Comparison of ENCODE assay signal across 13 cellular contexts in the genomic region with DNA sequence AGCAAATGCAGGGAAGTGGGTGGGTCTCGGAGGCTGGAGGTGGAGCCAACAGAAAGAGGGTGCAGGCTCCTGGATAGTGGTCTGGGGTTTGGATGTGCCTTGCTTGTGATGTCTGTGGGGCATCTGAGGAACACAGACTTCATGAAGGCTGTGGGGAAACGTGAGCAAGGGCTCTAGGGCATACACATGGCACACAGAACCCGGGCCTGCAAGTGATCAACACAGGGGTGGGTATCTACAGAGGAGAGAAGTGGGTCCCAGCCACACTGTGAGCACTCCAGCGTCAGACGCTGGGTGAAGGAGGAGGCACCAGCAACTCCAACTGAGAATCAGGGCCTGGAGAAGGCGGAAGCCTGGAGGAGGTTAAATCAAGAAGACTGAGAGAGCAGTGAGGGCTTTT. TPM values are rescaled to one million over a fixed set of nuclear protein-coding genes. Genes with fewer than 3 reads are reported as not detected.
DNase-seq lines count a peak whose midpoint lies in the region; ATAC-seq and TF ChIP-seq lines count a peak whose summit lies in the region.
"Had no signal": no experiment of that assay in that cellular context is flagged by ENCODE, and none has a peak within 500 bp of the region (broad histone marks: within the 10 kb centered on the region; RNA-seq: fewer than 3 reads in every experiment).

No MANE protein-coding gene starts in this region.

- no peak for DNase-seq in activated T-cell treated with anti-CD3 and anti-CD28 coated beads, Interleukin-2, amount 50 U/mL, for 24 hours
- DNase-seq in activated T-cell treated with anti-CD3 and anti-CD28 coated beads for 4 hours (no peak), activated B cell treated with CpG ODN at 0.5 μM for 24 hours (no peak), glutamatergic neuron (no peak), AG08396 (ENCODE audit: low spot score) (no peak), kidney tubule cell (ENCODE audit: low spot score) (no peak), SW 1271 (lab: John Stamatoyannopoulos, UW) (no peak)
- DNase-seq: MG63, NCI-H2171 treated with DMSO at 0.1 percent for 48 hours had no signal

- no peaks in the 10 kb centered on the region for H3K27me3 Mint-ChIP-seq in activated T-cell treated with anti-CD3 and anti-CD28 coated beads, Interleukin-2, amount 50 U/mL, for 24 hours
- H3K27me3 Mint-ChIP-seq in activated B cell treated with CpG ODN at 0.5 μM for 24 hours (no peaks in the 10 kb centered on the region), glutamatergic neuron (ENCODE audit: unreplicated experiment) (peaks cover 9% of the 10 kb centered on the region)

- peak overlapping the region; percentile 97 for H3K4me3 Mint-ChIP-seq in activated T-cell treated with anti-CD3 and anti-CD28 coated beads, Interleukin-2, amount 50 U/mL, for 24 hours
- peak overlapping the region; percentile 80 for H3K4me3 Mint-ChIP-seq in activated B cell treated with CpG ODN at 0.5 μM for 24 hours
- H3K4me3 Mint-ChIP-seq in glutamatergic neuron (ENCODE audit: unreplicated experiment): peak overlapping the region; percentile 88

- peak overlapping the region in 1 of 3 donors; percentile 22 for H3K4me3 ChIP-seq in skeletal muscle tissue (ENCODE audit: low read length in 3 of 3)
- H3K4me3 ChIP-seq: lung, MG63 had no signal

- ATAC-seq in activated B cell treated with CpG ODN at 0.5 μM for 24 hours (ENCODE audit: low read depth): no peak
- ATAC-seq: psoas muscle had no signal

- CTCF ChIA-PET in activated B cell treated with CpG ODN at 0.5 μM for 24 hours (lab: Charles Lee): interaction anchor here (2.0 kb wide), 1 partner anchor 44 kb away, joined by 6 read pairs; a partner anchor contains a TSS

- peaks cover 6 to 8% (median 8%) of the 10 kb centered on the region in 3 donors for H3K36me3 ChIP-seq in skeletal muscle tissue (ENCODE audit: control insufficient read depth in 3 of 3, insufficient read depth in 3 of 3, low read length in 3 of 3)
- H3K36me3 ChIP-seq: vagina had no signal

- H3K4me1 Mint-ChIP-seq in activated T-cell treated with anti-CD3 and anti-CD28 coated beads, Interleukin-2, amount 50 U/mL, for 24 hours (ENCODE audit: low read depth): peaks cover 56% of the 10 kb centered on the region
- H3K4me1 Mint-ChIP-seq in activated B cell treated with CpG ODN at 0.5 μM for 24 hours: peaks cover 50% of the 10 kb centered on the region
- H3K4me1 Mint-ChIP-seq in glutamatergic neuron (ENCODE audit: low read depth, unreplicated experiment): peaks cover 11% of the 10 kb centered on the region

- intact Hi-C loops in activated B cell treated with CpG ODN at 0.5 μM for 24 hours (cut with micrococcal nuclease): loop anchor here (1.0 kb wide), 1 partner anchor 8 kb away; no protein-coding TSS in a partner anchor

- H3K9ac ChIP-seq in skeletal muscle tissue (ENCODE audit: low read depth in 1 of 3, low read length in 3 of 3): peak overlapping the region; percentile 65 to 82 (median 70)

- TF ChIP-seq CTCF in activated B cell treated with CpG ODN at 0.5 μM for 24 hours (IDR thresholded peaks at IDR 0.05) (no peak), glutamatergic neuron (IDR thresholded peaks at IDR 0.05; ENCODE audit: partially characterized antibody, unreplicated experiment) (no peak)

- no peaks in the 10 kb centered on the region for H3K9me3 ChIP-seq in skeletal muscle tissue (ENCODE audit: control insufficient read depth in 3 of 3, low read length in 3 of 3)
- H3K9me3 ChIP-seq: MG63, psoas muscle, vagina had no signal

- POLR2A ChIA-PET in activated B cell treated with CpG ODN at 0.5 μM for 24 hours (lab: Charles Lee): interaction anchor here (1.3 to 2.3 kb wide), 3 partner anchors 9 to 20 kb away, joined by 5 to 12 read pairs (median 6); a partner anchor contains a TSS

- H3K27me3 ChIP-seq in skeletal muscle tissue (ENCODE audit: control insufficient read depth in 3 of 3, insufficient read depth in 3 of 3, low read length in 3 of 3): no peaks in the 10 kb centered on the region
- H3K27me3 ChIP-seq: MG63, vagina had no signal

- no peak overlapping the region for H3K27ac ChIP-seq in skeletal muscle tissue (ENCODE audit: low read depth, low read length)
- H3K27ac ChIP-seq: vagina had no signal

- H3K27ac Mint-ChIP-seq in activated T-cell treated with anti-CD3 and anti-CD28 coated beads, Interleukin-2, amount 50 U/mL, for 24 hours: peak overlapping the region; percentile 2
- H3K27ac Mint-ChIP-seq in activated B cell treated with CpG ODN at 0.5 μM for 24 hours (no peak overlapping the region), glutamatergic neuron (ENCODE audit: unreplicated experiment) (peak overlapping the region; percentile 12)

- peaks cover 54% of the 10 kb centered on the region for H3K36me3 Mint-ChIP-seq in activated T-cell treated with anti-CD3 and anti-CD28 coated beads, Interleukin-2, amount 50 U/mL, for 24 hours (ENCODE audit: low read depth)
- H3K36me3 Mint-ChIP-seq in activated B cell treated with CpG ODN at 0.5 μM for 24 hours (ENCODE audit: low read depth): peaks cover 18% of the 10 kb centered on the region
- no peaks in the 10 kb centered on the region for H3K36me3 Mint-ChIP-seq in glutamatergic neuron (ENCODE audit: unreplicated experiment)

- peaks cover 36 to 50% (median 43%) of the 10 kb centered on the region in 3 donors for H3K4me1 ChIP-seq in skeletal muscle tissue (ENCODE audit: control insufficient read depth in 3 of 3, insufficient read depth in 3 of 3, low read length in 3 of 3)

- H3K9me3 Mint-ChIP-seq in activated T-cell treated with anti-CD3 and anti-CD28 coated beads, Interleukin-2, amount 50 U/mL, for 24 hours: no peaks in the 10 kb centered on the region
- no peaks in the 10 kb centered on the region for H3K9me3 Mint-ChIP-seq in activated B cell treated with CpG ODN at 0.5 μM for 24 hours
- peaks cover 12% of the 10 kb centered on the region for H3K9me3 Mint-ChIP-seq in glutamatergic neuron (ENCODE audit: unreplicated experiment)

RNA-seq across cellular contexts. Expression of a gene that starts 5.4 kb away (rescaled TPM):
- total RNA-seq in activated B cell treated with CpG ODN at 0.5 μM for 24 hours (55.1 and 66.7 TPM in 2 replicates), glutamatergic neuron (ENCODE audit: unreplicated experiment) (118 TPM), skeletal muscle tissue (73.6 TPM)

RNA-seq across cellular contexts. Expression of a gene that starts 8.9 kb away (rescaled TPM):
- total RNA-seq in activated B cell treated with CpG ODN at 0.5 μM for 24 hours (95.6 and 96.3 TPM in 2 replicates), glutamatergic neuron (ENCODE audit: unreplicated experiment) (108 TPM), skeletal muscle tissue (68.9 TPM)

RNA-seq across cellular contexts. Expression of a gene that starts 9.3 kb away (rescaled TPM):
- total RNA-seq in activated B cell treated with CpG ODN at 0.5 μM for 24 hours (41.9 and 54.5 TPM in 2 replicates), glutamatergic neuron (ENCODE audit: unreplicated experiment) (27.3 TPM), skeletal muscle tissue (6.8 TPM)

RNA-seq across cellular contexts. Expression of a gene that starts 20.0 kb away (rescaled TPM):
- total RNA-seq in activated B cell treated with CpG ODN at 0.5 μM for 24 hours (380 and 407 TPM in 2 replicates), glutamatergic neuron (ENCODE audit: unreplicated experiment) (361 TPM), skeletal muscle tissue (277 TPM)

RNA-seq across cellular contexts. Expression of a gene that starts 44.2 kb away (rescaled TPM):
- total RNA-seq in activated B cell treated with CpG ODN at 0.5 μM for 24 hours: 18.0 and 20.2 TPM in 2 replicates
- total RNA-seq in glutamatergic neuron (ENCODE audit: unreplicated experiment): 27.2 TPM
- total RNA-seq in skeletal muscle tissue: 3.7 TPM
